ENCODE assay signal across 16 cellular contexts in the genomic region with DNA sequence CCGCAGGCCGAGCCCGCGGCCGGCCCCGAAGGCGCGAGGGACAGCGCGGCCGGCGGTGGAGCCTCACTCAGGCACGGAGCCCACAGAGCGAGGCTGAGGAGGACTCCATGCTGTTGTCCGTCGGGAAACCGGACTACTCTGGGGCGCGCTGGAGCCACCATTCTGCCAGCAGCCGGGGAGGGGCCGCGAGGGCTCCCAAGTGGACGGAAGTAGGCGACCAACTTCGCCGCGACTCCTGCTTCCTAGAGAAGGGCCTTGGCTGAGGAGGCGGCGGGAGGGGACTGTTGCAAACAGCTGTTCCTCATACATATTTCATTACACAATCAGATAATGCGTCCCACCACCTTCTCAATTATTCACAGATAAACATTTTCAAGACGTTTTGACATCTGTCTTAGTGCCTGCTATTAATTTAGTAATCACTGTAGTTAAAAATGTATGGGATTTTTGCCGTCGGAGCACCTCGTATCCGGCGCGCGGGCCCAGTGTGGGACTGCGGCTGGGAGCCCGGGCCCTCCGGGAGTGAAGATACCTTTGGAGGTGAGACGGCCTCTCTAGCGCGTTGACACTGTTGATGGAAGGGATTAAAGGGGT. TPM values are rescaled to one million over a fixed set of nuclear protein-coding genes. Genes with fewer than 3 reads are reported as not detected.
DNase-seq lines count a peak whose midpoint lies in the region; ATAC-seq, FAIRE-seq and TF ChIP-seq lines count a peak whose summit lies in the region.
"Had no signal": no experiment of that assay in that cellular context is flagged by ENCODE, and none has a peak within 500 bp of the region (broad histone marks: within the 10 kb centered on the region; RNA-seq: fewer than 3 reads in every experiment).

No MANE protein-coding gene starts in this region.

- H3F3A ChIP-seq in neural progenitor cell (ENCODE audit: low read depth), result peaks cover 77% of the 10 kb centered on the region

- H3K9me3 ChIP-seq in H9 (ENCODE audit: control insufficient read depth, low read depth, low read length), result no peaks in the 10 kb centered on the region
- H3K9me3 ChIP-seq in endothelial cell of umbilical vein (replicated peaks; ENCODE audit: control insufficient read depth, insufficient read depth, low read length), result no peaks in the 10 kb centered on the region
- H3K9me3 ChIP-seq in neural progenitor cell (ENCODE audit: low read depth), result no peaks in the 10 kb centered on the region
- H3K9me3 ChIP-seq: MG63, upper lobe of left lung had no signal

- H3K23me2 ChIP-seq in H9 (ENCODE audit: insufficient read length, low read depth, low read length, poor library complexity, severe bottlenecking), result peaks cover 29% of the 10 kb centered on the region

- H4K91ac ChIP-seq in H9 (ENCODE audit: insufficient read length, low read depth, low read length), result no peak overlapping the region

- BruUV-seq in endothelial cell of umbilical vein (replicated peaks; lab: Mats Ljungman, UMichigan), result no TSS peak

- CTCF ChIA-PET in endothelial cell of umbilical vein (lab: Charles Lee), result no interaction called here

- dilution Hi-C loops in endothelial cell of umbilical vein (cut with MboI; ENCODE audit: extremely low pct_ligation_motif_present, low sequenced_read_pairs), result no loop called here

- no peak overlapping the region for H3T11ph ChIP-seq in H9 (ENCODE audit: low read length)

- H3K36me3 Mint-ChIP-seq in H9 (ENCODE audit: insufficient read depth in 1 of 3, low read depth in 3 of 3) (no peaks in the 10 kb centered on the region; a peak in 1 of 7 replicates), neural progenitor cell (no peaks in the 10 kb centered on the region)

- H3K27ac ChIP-seq in H9 (ENCODE audit: insufficient read length, low read depth, low read length) (no peak overlapping the region), endothelial cell of umbilical vein (ENCODE audit: insufficient read depth, low read depth, low read length) (no peak overlapping the region), neural progenitor cell (no peak overlapping the region)
- H3K27ac ChIP-seq: upper lobe of left lung had no signal

- no peak overlapping the region for H3K4ac ChIP-seq in H9 (ENCODE audit: low read depth, low read length)

- no peak overlapping the region for H2BK20ac ChIP-seq in H9 (ENCODE audit: low read depth, low read length, poor library complexity, severe bottlenecking)

- no peaks in the 10 kb centered on the region for H3K9me1 ChIP-seq in endothelial cell of umbilical vein (replicated peaks; ENCODE audit: control insufficient read depth, extremely low read depth, insufficient read depth, low read length)

- intact Hi-C loops in endothelial cell of umbilical vein (cut with micrococcal nuclease), result no loop called here

- H4K20me1 ChIP-seq in H9 (ENCODE audit: control insufficient read depth, insufficient read depth, insufficient read length) (no peaks in the 10 kb centered on the region), endothelial cell of umbilical vein (replicated peaks; ENCODE audit: control insufficient read depth, extremely low read depth, insufficient read depth, low read length) (no peaks in the 10 kb centered on the region), neural progenitor cell (ENCODE audit: low read depth) (peaks cover 84% of the 10 kb centered on the region)

- H4K8ac ChIP-seq in H9 (replicated peaks; ENCODE audit: insufficient read length, low read depth, low read length), result no peak overlapping the region

- H3K4me2 ChIP-seq in H9 (ENCODE audit: insufficient read depth, insufficient read length, low read length) (peak overlapping the region; percentile 10), endothelial cell of umbilical vein (ENCODE audit: insufficient read depth, low read length) (no peak overlapping the region), neural progenitor cell (peak overlapping the region; percentile 82)

- H3K27me3 ChIP-seq in H9 (ENCODE audit: insufficient read depth, low read length), result peaks cover 81% of the 10 kb centered on the region
- peaks cover 87 to 94% of the 10 kb centered on the region in 2 experiments for H3K27me3 ChIP-seq in endothelial cell of umbilical vein (ENCODE audit: control insufficient read depth in 2 of 2, insufficient read depth in 2 of 2, low read length in 2 of 2)
- H3K27me3 ChIP-seq in neural progenitor cell, result peaks cover 100% of the 10 kb centered on the region

- WGBS in H9 (ENCODE audit: extremely low coverage, insufficient read length, low lambda C conversion rate), result no CpG with 5 or more reads among the region's 44 CpGs

- H3K36me3 ChIP-seq in endothelial cell of umbilical vein (ENCODE audit: control insufficient read depth in 2 of 2, extremely low read depth in 1 of 2, insufficient read depth in 2 of 2, low read length in 2 of 2), result no peaks in the 10 kb centered on the region
- H3K36me3 ChIP-seq in neural progenitor cell, result no peaks in the 10 kb centered on the region
- H3K36me3 ChIP-seq: MG63, upper lobe of left lung had no signal

- peaks cover 0 to 3% of the 10 kb centered on the region in 2 experiments; a peak in 2 of 5 replicates for H3K9me3 Mint-ChIP-seq in H9
- peaks cover 8% of the 10 kb centered on the region for H3K9me3 Mint-ChIP-seq in neural progenitor cell
- H3K9me3 Mint-ChIP-seq: central memory CD8-positive, alpha-beta T cell had no signal

- H3K18ac ChIP-seq in H9 (ENCODE audit: insufficient read length, low read depth, low read length), result no peak overlapping the region

- H3K4me3 Mint-ChIP-seq in H9 (peak overlapping the region; percentile 48 to 73), neural progenitor cell (peak overlapping the region; percentile 50)
- H3K4me3 Mint-ChIP-seq: central memory CD8-positive, alpha-beta T cell had no signal

- no peaks in the 10 kb centered on the region for H3K79me1 ChIP-seq in H9 (ENCODE audit: insufficient read depth, low read depth, low read length, poor library complexity, severe bottlenecking)

- H2BK120ac ChIP-seq in H9 (ENCODE audit: low read depth, low read length, poor library complexity, severe bottlenecking), result no peak overlapping the region

- peaks cover 7% of the 10 kb centered on the region for H3K4me1 ChIP-seq in H9 (ENCODE audit: insufficient read depth, low read length)
- peaks cover 4% of the 10 kb centered on the region for H3K4me1 ChIP-seq in endothelial cell of umbilical vein (ENCODE audit: control insufficient read depth, extremely low read depth, insufficient read depth, low read length)
- H3K4me1 ChIP-seq in neural progenitor cell, result peaks cover 86% of the 10 kb centered on the region

- no peak overlapping the region for H3K14ac ChIP-seq in H9 (ENCODE audit: insufficient read depth, low read length)

- FAIRE-seq in endothelial cell of umbilical vein (lab: Jason Lieb, UNC), result no peak

- H2BK12ac ChIP-seq in H9 (ENCODE audit: insufficient read length, low read depth, low read length), result no peak overlapping the region

- no peak overlapping the region for H2AFZ ChIP-seq in H9 (ENCODE audit: low read length)
- H2AFZ ChIP-seq in endothelial cell of umbilical vein (ENCODE audit: low read depth, low read length), result no peak overlapping the region
- no peak overlapping the region for H2AFZ ChIP-seq in neural progenitor cell (replicated peaks)

- no peak overlapping the region for H3K56ac ChIP-seq in H9 (ENCODE audit: insufficient read length, low read depth, low read length)

- H3K27ac Mint-ChIP-seq in H9 (no peak overlapping the region; a peak in 1 of 7 replicates), neural progenitor cell (no peak overlapping the region)

- H3K9ac ChIP-seq in H9 (ENCODE audit: extremely low read depth, insufficient read length, low read length), result no peak overlapping the region
- no peak overlapping the region for H3K9ac ChIP-seq in endothelial cell of umbilical vein (replicated peaks; ENCODE audit: extremely low read depth, insufficient read depth, low read length)
- H3K9ac ChIP-seq in neural progenitor cell, result no peak overlapping the region

- H4K5ac ChIP-seq in H9 (ENCODE audit: insufficient read length, low read depth, low read length), result no peak overlapping the region

- ATAC-seq in GM18505 (IDR thresholded peaks at IDR 0.05; ENCODE audit: unreplicated experiment) (no peak), HG02970 (IDR thresholded peaks at IDR 0.05; ENCODE audit: low FRiP score, unreplicated experiment) (no peak)

- H3K4me3 ChIP-seq in endothelial cell of umbilical vein (replicated peaks in 1 of 3; ENCODE audit: insufficient read depth in 1 of 3, low read depth in 1 of 3, low read length in 3 of 3), result no peak overlapping the region
- H3K4me3 ChIP-seq in neural progenitor cell, result peak overlapping the region; percentile 42
- H3K4me3 ChIP-seq: MG63 had no signal

- H2AK5ac ChIP-seq in H9 (ENCODE audit: insufficient read length, low read length), result no peak overlapping the region

- no peak overlapping the region for H2BK15ac ChIP-seq in H9 (ENCODE audit: low read depth, low read length)

- TF ChIP-seq CTCF in H9 (conservative IDR thresholded peaks at IDR 0.05) (no peak), endothelial cell of umbilical vein (IDR thresholded peaks at IDR 0.05; ENCODE audit: extremely low read depth in 1 of 2, insufficient read depth in 1 of 2, low read depth in 1 of 2, low read length in 2 of 2) (no peak), neural progenitor cell (IDR thresholded peaks at IDR 0.05) (no peak)

- H3K27me3 Mint-ChIP-seq in H9 (ENCODE audit: low read depth) (peaks cover 97% of the 10 kb centered on the region), neural progenitor cell (ENCODE audit: insufficient read depth, low read depth) (peaks cover 84% of the 10 kb centered on the region)

- POLR2A ChIA-PET in endothelial cell of umbilical vein (lab: Charles Lee), result no interaction called here

- H3K4me1 Mint-ChIP-seq in H9, result peaks cover 53 to 78% of the 10 kb centered on the region in 2 experiments
- H3K4me1 Mint-ChIP-seq in neural progenitor cell, result peaks cover 31% of the 10 kb centered on the region
- H3K4me1 Mint-ChIP-seq: central memory CD8-positive, alpha-beta T cell had no signal

- TF ChIP-seq POLR2A in endothelial cell of umbilical vein (IDR thresholded peaks at IDR 0.05; ENCODE audit: low read depth, low read length) (no peak), GM18505 (IDR thresholded peaks at IDR 0.05; ENCODE audit: borderline replicate concordance, extremely low read depth, insufficient read depth, insufficient read length) (no peak)

- DNase-seq in GF-D8 (lab: John Stamatoyannopoulos, UW) (peak; percentile 4), H9 (peak; percentile 77), endothelial cell of umbilical vein (ENCODE audit: low read depth, low spot score) (no peak), neural progenitor cell (ENCODE audit: low spot score) (peak; percentile 81), superior temporal gyrus (ENCODE audit: extremely low spot score) (no peak), NCI-H1417 (lab: John Stamatoyannopoulos, UW) (no peak)
- DNase-seq: activated CD4-positive, alpha-beta T cell treated with anti-CD3 and anti-CD28 coated beads for 4 hours; activated naive CD4-positive, alpha-beta T cell treated with anti-CD3 and anti-CD28 coated beads, Interleukin-2, amount 50 U/mL, for 16 hours; MG63; NCI-H2171 treated with DMSO at 0.1 percent for 48 hours had no signal

- no peaks in the 10 kb centered on the region for H3K79me2 ChIP-seq in H9 (ENCODE audit: insufficient read depth, low read length)
- H3K79me2 ChIP-seq in endothelial cell of umbilical vein (ENCODE audit: control insufficient read depth, insufficient read depth, low read length), result no peaks in the 10 kb centered on the region
- peaks cover 99% of the 10 kb centered on the region for H3K79me2 ChIP-seq in neural progenitor cell (ENCODE audit: low read depth)

- H3K23ac ChIP-seq in H9 (ENCODE audit: insufficient read length, low read depth, low read length), result no peak overlapping the region

- no peak overlapping the region for H2BK5ac ChIP-seq in H9 (ENCODE audit: insufficient read length, low read length)

RNA-seq across cellular contexts. Expression of gene SIX3, which starts 11.7 kb away (rescaled TPM):
- total RNA-seq in H9 (2021) (0.35 and 0.55 TPM in 2 replicates), endothelial cell of umbilical vein (not detected in 2 replicates), neural progenitor cell (ENCODE audit: low replicate concordance) (14.5 and 28.8 TPM in 2 replicates)
- polyA plus RNA-seq in endothelial cell of umbilical vein, result not detected in 2 replicates
- polyA plus RNA-seq in endothelial cell of umbilical vein (2011; cell fraction: cytosol; rRNA removed), result not detected in 2 replicates
- polyA plus RNA-seq in endothelial cell of umbilical vein (2011; cell fraction: nucleus; rRNA removed), result not detected in 2 replicates
- polyA plus RNA-seq in endothelial cell of umbilical vein (2012), result not detected in 2 replicates
- not detected in 2 replicates for polyA minus RNA-seq in endothelial cell of umbilical vein
- polyA minus RNA-seq in endothelial cell of umbilical vein (2011; cell fraction: cytosol; rRNA and poly(A)+ RNA removed), result not detected
- not detected in 2 replicates for polyA minus RNA-seq in endothelial cell of umbilical vein (2011; cell fraction: nucleus; rRNA and poly(A)+ RNA removed)
- total RNA-seq: mononuclear cell, skeletal muscle tissue, upper lobe of left lung had no signal

Comparison
In these comparisons a context has a peak if more than half of its experiments do, and no peak if none do; other contexts are left out.
1. DNase-seq: peak in GF-D8 (single experiment), H9 (single experiment) and neural progenitor cell (single experiment); none in endothelial cell of umbilical vein (single experiment), superior temporal gyrus (single experiment) and NCI-H1417 (0 of 3).
2. RNA of gene SIX3, which starts 11.7 kb away (total RNA-seq): 14.5 to 28.8 TPM in neural progenitor cell; 0.35 to 0.55 TPM in H9 and not detected in endothelial cell of umbilical vein; every median in the first group is over 10 times any median in the second.